Comparison of ENCODE assay signal across 8 cellular contexts in genomic region chr9:128702445-128702948, GRCh38. TPM values are rescaled to one million over a fixed set of nuclear protein-coding genes. Genes with fewer than 3 reads are reported as not detected.
A peak's percentile ranks its signal among the peaks of the same experiment; 100 is the strongest.
DNase-seq lines count a peak whose midpoint lies in the region; ATAC-seq and TF ChIP-seq lines count a peak whose summit lies in the region.

Gene PKN3 (plus strand): TSS chr9:128702503. CDS start chr9:128702916, 413 bp downstream.

- peak within 1 kb of the TSS; percentile 91 for H3K4me3 Mint-ChIP-seq in activated CD4-positive, alpha-beta T cell treated with anti-CD3 and anti-CD28 coated beads, Interleukin-2, amount 10 ng/mL, durations not matched to agents 7 days and 5 days

- peaks cover 5% of the 10 kb centered on the region for H3K4me1 ChIP-seq in A673 (ENCODE audit: insufficient read depth, low read length, poor library complexity, severe bottlenecking)

- POLR2A ChIA-PET in A673 (lab: Charles Lee; ENCODE audit: low non-redundant PET), result interaction anchor here (0.7 kb wide), 1 partner anchor 117 kb away, joined by 4 read pairs; no protein-coding TSS in a partner anchor
- POLR2A ChIA-PET in activated CD4-positive, alpha-beta T cell treated with anti-CD3 and anti-CD28 coated beads, Interleukin-2, amount 10 ng/mL, durations not matched to agents 7 days and 5 days (lab: Charles Lee), result no interaction called here

- peaks cover 3% of the 10 kb centered on the region for H3K36me3 ChIP-seq in A673 (ENCODE audit: insufficient read depth, low read length, poor library complexity, severe bottlenecking)

- TF ChIP-seq POLR2A in GM18505 (IDR thresholded peaks at IDR 0.05; ENCODE audit: borderline replicate concordance, extremely low read depth, insufficient read depth, insufficient read length) (peak; percentile 51), lower leg skin (IDR thresholded peaks at IDR 0.05) (no peak)

- H3K9me3 Mint-ChIP-seq in activated CD4-positive, alpha-beta T cell treated with anti-CD3 and anti-CD28 coated beads, Interleukin-2, amount 10 ng/mL, durations not matched to agents 7 days and 5 days, result no peaks in the 10 kb centered on the region

- H3K27me3 Mint-ChIP-seq in activated CD4-positive, alpha-beta T cell treated with anti-CD3 and anti-CD28 coated beads, Interleukin-2, amount 10 ng/mL, durations not matched to agents 7 days and 5 days, result no peaks in the 10 kb centered on the region

- H3K36me3 Mint-ChIP-seq in activated CD4-positive, alpha-beta T cell treated with anti-CD3 and anti-CD28 coated beads, Interleukin-2, amount 10 ng/mL, durations not matched to agents 7 days and 5 days (ENCODE audit: low read depth), result peaks cover 1% of the 10 kb centered on the region

- H3K4me3 ChIP-seq in A673 (ENCODE audit: low read depth, low read length, poor library complexity, severe bottlenecking) (peak within 1 kb of the TSS; percentile 82), lower leg skin (ENCODE audit: low read depth, poor library complexity, severe bottlenecking) (peak within 1 kb of the TSS; percentile 37)

- TF ChIP-seq CTCF in A673 (conservative IDR thresholded peaks at IDR 0.05; ENCODE audit: low read depth, low read length) (peak; percentile 93), lower leg skin (IDR thresholded peaks at IDR 0.05) (peak in 1 of 3 donors; percentile 86)

- peaks cover 16% of the 10 kb centered on the region for H3K4me1 Mint-ChIP-seq in activated CD4-positive, alpha-beta T cell treated with anti-CD3 and anti-CD28 coated beads, Interleukin-2, amount 10 ng/mL, durations not matched to agents 7 days and 5 days

- H3K27me3 ChIP-seq in A673 (replicated peaks; ENCODE audit: insufficient read depth, low read depth, low read length, poor library complexity), result no peaks in the 10 kb centered on the region

- WGBS in lower leg skin, 2 donors, result 0 to 1% methylated on average over 16 to 39 of the region's 65 CpGs

- peak; percentile 92 for DNase-seq in A673 (ENCODE audit: low spot score)
- peak; percentile 30 for DNase-seq in NCI-H446 treated with DMSO at 0.1 percent for 48 hours (lab: John Stamatoyannopoulos, UW)
- peak; percentile 87 for DNase-seq in activated CD4-positive, alpha-beta T cell treated with anti-CD3 and anti-CD28 coated beads, Interleukin-2, amount 10 ng/mL, durations not matched to agents 7 days and 5 days
- peak; percentile 92 for DNase-seq in dermis blood vessel endothelial cell
- DNase-seq in lower leg skin (ENCODE audit: low spot score in 2 of 2), result peak; percentile 75 to 97
- peak in 2 of 3 donors; percentile 65 to 83 for DNase-seq in stimulated activated CD4-positive, alpha-beta T cell treated with anti-CD3 and anti-CD28 coated beads, TNF-alpha, amount 100 ng/mL, for 1 hour (ENCODE audit: low read depth in 3 of 3, low spot score in 1 of 3)

- peak within 1 kb of the TSS; percentile 86 for H3K27ac Mint-ChIP-seq in activated CD4-positive, alpha-beta T cell treated with anti-CD3 and anti-CD28 coated beads, Interleukin-2, amount 10 ng/mL, durations not matched to agents 7 days and 5 days

- no TSS peak for BruUV-seq in A673 (replicated peaks; lab: Mats Ljungman, UMichigan)

- H3K27ac ChIP-seq in A673 (ENCODE audit: low read depth, low read length, poor library complexity, severe bottlenecking), result peak within 1 kb of the TSS; percentile 76

- intact Hi-C loops in A673 (cut with micrococcal nuclease; ENCODE audit: unreplicated experiment) (loop anchor here (5.0 kb wide), 1 partner anchor 55 kb away; no protein-coding TSS in a partner anchor), lower leg skin (cut with DNase I; ENCODE audit: low total_unique reads) (no loop called here)

- ATAC-seq in GM18505 (IDR thresholded peaks at IDR 0.05; ENCODE audit: unreplicated experiment) (peak; percentile 66), HG03039 (IDR thresholded peaks at IDR 0.05; ENCODE audit: unreplicated experiment) (peak; percentile 71)

- CTCF ChIA-PET in A673 (lab: Charles Lee), result interaction anchor here (0.6 to 1.2 kb wide), 7 partner anchors 10 to 227 kb away, joined by 3 to 5 read pairs (median 4); partner anchors contain the start of gene ZDHHC12
- CTCF ChIA-PET in activated CD4-positive, alpha-beta T cell treated with anti-CD3 and anti-CD28 coated beads, Interleukin-2, amount 10 ng/mL, durations not matched to agents 7 days and 5 days (lab: Charles Lee), result interaction anchor here (0.5 to 2.4 kb wide), 20 partner anchors 9 to 700 kb away, joined by 3 to 14 read pairs (median 3); partner anchors contain the start of genes DYNC2I2, ENDOG, SET and ZDHHC12

- H3K9me3 ChIP-seq in A673 (ENCODE audit: low read depth, low read length, poor library complexity, severe bottlenecking), result no peaks in the 10 kb centered on the region

RNA-seq across cellular contexts. Expression of gene PKN3, which starts in this region (rescaled TPM):
- total RNA-seq in A673 (2021) (12.3 and 21.5 TPM in 2 replicates), dermis blood vessel endothelial cell (12.9 and 26.9 TPM in 2 replicates), lower leg skin (1 to 10 TPM; 2.4 to 8.4 (median 4.1) TPM)
- 1 to 10 TPM; 8.2 to 9.1 TPM for total RNA-seq in activated CD4-positive, alpha-beta T cell treated with anti-CD3 and anti-CD28 coated beads, Interleukin-2, amount 10 ng/mL, durations not matched to agents 7 days and 5 days

Comparison
In these comparisons a context has a peak if more than half of its experiments do, and no peak if none do; other contexts are left out.
1. Peak in every context shown above with its lines: DNase-seq, ATAC-seq, H3K4me3 ChIP-seq and H3K27ac ChIP-seq.
2. DNase-seq: peak in every context shown above with its lines; median percentile 92 in A673; 92 in dermis blood vessel endothelial cell; 87 in activated CD4-positive, alpha-beta T cell treated with anti-CD3 and anti-CD28 coated beads, Interleukin-2, amount 10 ng/mL, durations not matched to agents 7 days and 5 days; 86 in lower leg skin; 74 in stimulated activated CD4-positive, alpha-beta T cell treated with anti-CD3 and anti-CD28 coated beads, TNF-alpha, amount 100 ng/mL, for 1 hour; 30 in NCI-H446 treated with DMSO at 0.1 percent for 48 hours.